8 cellular contexts compared by ENCODE assay signal in genomic region chr1:23825076-23825761, GRCh38. TPM values are rescaled to one million over a fixed set of nuclear protein-coding genes. Genes with fewer than 3 reads are reported as not detected.
DNase-seq lines count a peak whose midpoint lies in the region; ATAC-seq and TF ChIP-seq lines count a peak whose summit lies in the region.

HMGCL (minus strand) TSS chr1:23825429; CDS start chr1:23825415, 14 bp downstream.

- ATAC-seq in HG03439 (IDR thresholded peaks at IDR 0.05; ENCODE audit: unreplicated experiment) (peak; percentile 72), left lobe of liver (peak; percentile 94)

- peak; percentile 94 for TF ChIP-seq POLR2A in GM18951 (IDR thresholded peaks at IDR 0.05; ENCODE audit: extremely low read depth, insufficient read depth, insufficient read length)

- in situ Hi-C loops in GM18951 (cut with MboI; ENCODE audit: low sequenced_read_pairs, unreplicated experiment), result no loop called here

- DNase-seq in AG08396 (ENCODE audit: low spot score) (peak; percentile 95), NCI-H748 (lab: John Stamatoyannopoulos, UW; ENCODE audit: unreplicated experiment) (peak; percentile 89), dedifferentiated amniotic fluid mesenchymal stem cell (ENCODE audit: extremely low spot score) (peak; percentile 88), left lobe of liver (ENCODE audit: low spot score) (peak; percentile 92)
- DNase-seq in activated CD4-positive, alpha-beta T cell treated with anti-CD3 and anti-CD28 coated beads, Interleukin-2, amount 50 U/mL, for 1 hour, result peak; percentile 84
- DNase-seq in stimulated activated CD4-positive, alpha-beta T cell treated with anti-CD3 and anti-CD28 coated beads, Interleukin-2, amount 100 ng/mL, for 24 hours, result peak; percentile 90

RNA-seq across cellular contexts. Expression of gene HMGCL, which starts in this region (rescaled TPM):
- 170 TPM for total RNA-seq in left lobe of liver

Comparison
In these comparisons a context has a peak if more than half of its experiments do, and no peak if none do; other contexts are left out.
1. Peak in every context shown above with its lines: DNase-seq and ATAC-seq.